Comparison of ENCODE assay signal across 11 cellular contexts in the genomic region with DNA sequence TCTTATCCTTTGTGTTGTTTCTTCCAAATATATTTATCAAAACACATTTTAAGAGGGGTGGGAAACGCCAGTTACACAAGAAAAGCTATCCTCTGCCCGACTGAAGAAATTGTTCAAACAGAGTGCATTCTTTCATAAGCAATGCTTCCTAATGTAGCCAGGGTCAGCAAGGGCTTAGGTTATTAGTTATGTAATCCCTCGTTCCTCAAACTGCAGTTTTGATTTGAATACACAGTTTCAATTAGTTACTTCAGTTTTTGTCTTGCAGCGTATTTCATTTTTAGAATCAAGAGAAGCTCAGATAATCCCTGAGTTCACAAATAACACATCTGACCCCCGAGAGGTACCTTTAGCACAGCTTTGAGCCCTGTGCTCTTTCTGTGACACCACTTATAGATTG.
A peak's percentile ranks its signal among the peaks of the same experiment; 100 is the strongest.
DNase-seq lines count a peak whose midpoint lies in the region; ATAC-seq and TF ChIP-seq lines count a peak whose summit lies in the region.
"Had no signal": no experiment of that assay in that cellular context is flagged by ENCODE, and none has a peak within 500 bp of the region (broad histone marks: within the 10 kb centered on the region; RNA-seq: fewer than 3 reads in every experiment).

No MANE protein-coding gene starts in this region.

- no peaks in the 10 kb centered on the region for H3K9me3 ChIP-seq in sigmoid colon
- H3K9me3 ChIP-seq: breast epithelium had no signal

- H3K27me3 ChIP-seq in sigmoid colon = no peaks in the 10 kb centered on the region
- H3K27me3 ChIP-seq: breast epithelium had no signal

- TF ChIP-seq POLR2A in sigmoid colon (IDR thresholded peaks at IDR 0.05) = no peak

- intact Hi-C loops in sigmoid colon (cut with DNase I) = no loop called here

- H3K4me3 Mint-ChIP-seq in nephron progenitor cell = no peak overlapping the region
- H3K4me3 Mint-ChIP-seq: CD4-positive, alpha-beta memory T cell had no signal

- H3K9me3 Mint-ChIP-seq in nephron progenitor cell = no peaks in the 10 kb centered on the region
- H3K9me3 Mint-ChIP-seq: CD4-positive, alpha-beta memory T cell had no signal

- no peaks in the 10 kb centered on the region for H3K36me3 ChIP-seq in sigmoid colon
- H3K36me3 ChIP-seq: breast epithelium had no signal

- no peak overlapping the region for H3K27ac Mint-ChIP-seq in nephron progenitor cell
- H3K27ac Mint-ChIP-seq: CD4-positive, alpha-beta memory T cell had no signal

- no peak for TF ChIP-seq CTCF in sigmoid colon (IDR thresholded peaks at IDR 0.05)
- TF ChIP-seq CTCF in nephron progenitor cell (IDR thresholded peaks at IDR 0.05) = no peak

- ATAC-seq in GM18499 (IDR thresholded peaks at IDR 0.05; ENCODE audit: insufficient read depth, unreplicated experiment) = peak; percentile 92
- peak; percentile 75 for ATAC-seq in GM21447 (IDR thresholded peaks at IDR 0.05; ENCODE audit: unreplicated experiment)
- ATAC-seq in HG03159 (IDR thresholded peaks at IDR 0.05; ENCODE audit: unreplicated experiment) = peak; percentile 92
- peak; percentile 31 for ATAC-seq in left lobe of liver

- no peak overlapping the region for H3K4me3 ChIP-seq in sigmoid colon
- H3K4me3 ChIP-seq: breast epithelium had no signal

- H3K4me1 Mint-ChIP-seq in nephron progenitor cell = peaks cover 51% of the 10 kb centered on the region

- H3K36me3 Mint-ChIP-seq in nephron progenitor cell (ENCODE audit: low read depth) = no peaks in the 10 kb centered on the region
- H3K36me3 Mint-ChIP-seq: CD4-positive, alpha-beta memory T cell had no signal

- no peak for TF ChIP-seq EP300 in sigmoid colon (IDR thresholded peaks at IDR 0.05)

- peaks cover 10% of the 10 kb centered on the region for H3K27me3 Mint-ChIP-seq in nephron progenitor cell (ENCODE audit: low read depth, poor library complexity)

- H3K4me1 ChIP-seq in sigmoid colon = peaks cover 0 to 5% (median 0%) of the 10 kb centered on the region in 4 donors
- H3K4me1 ChIP-seq: breast epithelium had no signal

- 63 to 84% methylated on average over 5 of the region's 5 CpGs for WGBS in sigmoid colon, 2 donors

- DNase-seq in left lobe of liver (ENCODE audit: low spot score) = no peak
- DNase-seq in SW480 (ENCODE audit: low spot score) = no peak
- no peak for DNase-seq in sigmoid colon
- DNase-seq in NCI-H345 treated with DMSO at 0.1 percent for 48 hours (lab: John Stamatoyannopoulos, UW; ENCODE audit: unreplicated experiment) = no peak
- DNase-seq in nephron progenitor cell = no peak
- DNase-seq: CD4-positive, alpha-beta memory T cell; T-helper 9 cell had no signal

- no peak overlapping the region for H3K27ac ChIP-seq in sigmoid colon
- H3K27ac ChIP-seq: breast epithelium had no signal

Comparison
In these comparisons a context has a peak if more than half of its experiments do, and no peak if none do; other contexts are left out.
1. ATAC-seq: peak in every context shown above with its lines; median percentile 92 in GM18499; 92 in HG03159; 75 in GM21447; 31 in left lobe of liver.